ENCODE assay signal across 15 cellular contexts in genomic region chr18:80037300-80037699, GRCh38. TPM values are rescaled to one million over a fixed set of nuclear protein-coding genes. Genes with fewer than 3 reads are reported as not detected.
A peak's percentile ranks its signal among the peaks of the same experiment; 100 is the strongest.
DNase-seq lines count a peak whose midpoint lies in the region; ATAC-seq, FAIRE-seq and TF ChIP-seq lines count a peak whose summit lies in the region.
"Had no signal": no experiment of that assay in that cellular context is flagged by ENCODE, and none has a peak within 500 bp of the region (broad histone marks: within the 10 kb centered on the region; RNA-seq: fewer than 3 reads in every experiment).

No MANE protein-coding gene starts in this region.

- in situ Hi-C loops in GM12878 (cut with MboI) = loop anchor here (5.0 kb wide), 1 partner anchor 355 kb away; no protein-coding TSS in a partner anchor

- H3K9me3 Mint-ChIP-seq in CD4-positive, alpha-beta T cell = no peaks in the 10 kb centered on the region
- peaks cover 0 to 8% (median 0%) of the 10 kb centered on the region in 8 donors for H3K9me3 Mint-ChIP-seq in CD4-positive, alpha-beta memory T cell

- H3K4me3 ChIP-seq in A549 = no peak overlapping the region
- H3K4me3 ChIP-seq in HEK293 (ENCODE audit: low read depth, low read length) = no peak overlapping the region
- H3K4me3 ChIP-seq in GM12878 = no peak overlapping the region
- H3K4me3 ChIP-seq in CD4-positive, alpha-beta memory T cell (ENCODE audit: low read length in 2 of 2) = no peak overlapping the region
- H3K4me3 ChIP-seq: K562 had no signal

- FAIRE-seq in A549 (lab: Jason Lieb, UNC) = no peak
- no peak for FAIRE-seq in GM12878 (lab: Jason Lieb, UNC)
- FAIRE-seq: GM18507, K562 had no signal

- POLR2A ChIA-PET in A549 (lab: Yijun Ruan, JAX) (no interaction called here), HEK293 (lab: Yijun Ruan, JAX) (no interaction called here), GM12878 (lab: Charles Lee) (no interaction called here)
- POLR2A ChIA-PET in CD4-positive, alpha-beta T cell (lab: Charles Lee) = no interaction called here
- POLR2A ChIA-PET in CD4-positive, alpha-beta memory T cell (lab: Charles Lee; ENCODE audit: partially characterized antibody) = no interaction called here

- intact Hi-C loops in CD4-positive, alpha-beta T cell (cut with DNase I, micrococcal nuclease) = loop anchor here in 1 of 2 experiments (10.0 kb wide), 2 partner anchors 632 to 662 kb away; no protein-coding TSS in a partner anchor
- intact Hi-C loops in GM12878 (cut with micrococcal nuclease; ENCODE audit: unreplicated experiment) = no loop called here
- intact Hi-C loops in CD4-positive, alpha-beta memory T cell (cut with micrococcal nuclease) = no loop called here

- no peak overlapping the region for H3K9ac ChIP-seq in GM12878 (ENCODE audit: control insufficient read depth, insufficient read depth, low read length)

- CTCF ChIA-PET in A549 (lab: Yijun Ruan, JAX) (no interaction called here), HEK293 (lab: Yijun Ruan, JAX) (no interaction called here), GM12878 (lab: Yijun Ruan, JAX) (no interaction called here)
- CTCF ChIA-PET in CD4-positive, alpha-beta T cell (lab: Charles Lee) = no interaction called here
- CTCF ChIA-PET in CD4-positive, alpha-beta memory T cell (lab: Charles Lee; ENCODE audit: partially characterized antibody) = no interaction called here

- H4K20me1 ChIP-seq in GM12878 (ENCODE audit: control insufficient read depth, insufficient read depth) = no peaks in the 10 kb centered on the region

- H3K4me2 ChIP-seq in A549 (no peak overlapping the region), GM12878 (ENCODE audit: control insufficient read depth, insufficient read depth) (no peak overlapping the region)

- no peak overlapping the region for H3K27ac Mint-ChIP-seq in CD4-positive, alpha-beta T cell
- H3K27ac Mint-ChIP-seq in CD4-positive, alpha-beta memory T cell = peak overlapping the region in 1 of 7 donors; percentile 44

- SMC1A ChIA-PET in GM12878 (lab: Charles Lee; ENCODE audit: uncharacterized antibody, unreplicated experiment) = no interaction called here

- H2AFZ ChIP-seq in GM12878 (ENCODE audit: control insufficient read depth, low read depth, low read length) = no peak overlapping the region

- H3K36me3 Mint-ChIP-seq in CD4-positive, alpha-beta T cell (ENCODE audit: low read depth) = peaks cover 49% of the 10 kb centered on the region
- peaks cover 29 to 37% of the 10 kb centered on the region in 2 donors for H3K36me3 Mint-ChIP-seq in CD4-positive, alpha-beta memory T cell

- peaks cover 5% of the 10 kb centered on the region; the same call in 1 of the 3 replicates for H3K4me1 ChIP-seq in A549
- H3K4me1 ChIP-seq in HEK293 (ENCODE audit: control insufficient read depth, insufficient read depth, low read length) = peaks cover 9% of the 10 kb centered on the region; the same call in 1 of the 2 replicates
- H3K4me1 ChIP-seq in GM12878 (ENCODE audit: control insufficient read depth, insufficient read depth, low read length) = peaks cover 3% of the 10 kb centered on the region; the same call in 1 of the 2 replicates
- H3K4me1 ChIP-seq in CD4-positive, alpha-beta memory T cell (ENCODE audit: insufficient read depth, low read length) = peaks cover 18% of the 10 kb centered on the region

- 94% methylated on average over 12 of the region's 12 CpGs for WGBS in A549 (ENCODE audit: missing lambda C conversion rate)
- 99% methylated on average over 12 of the region's 12 CpGs for WGBS in GM12878 (ENCODE audit: insufficient coverage, insufficient replicate concordance, low lambda C conversion rate, missing lambda C conversion rate)

- RAD21 ChIA-PET in GM12878 (lab: Charles Lee; ENCODE audit: unreplicated experiment) = no interaction called here

- H3K79me2 ChIP-seq in GM12878 (ENCODE audit: control insufficient read depth, insufficient read depth, low read length) = peaks cover 16% of the 10 kb centered on the region

- H3K36me3 ChIP-seq in HEK293 (ENCODE audit: control insufficient read depth in 2 of 2, insufficient read depth in 1 of 2, low read length in 2 of 2) (peaks cover 10 to 21% of the 10 kb centered on the region in 2 experiments; a peak in 2 of 3 replicates), GM12878 (ENCODE audit: control insufficient read depth in 2 of 2, insufficient read depth in 2 of 2, low read length in 1 of 2) (peaks cover 0 to 5% of the 10 kb centered on the region in 2 experiments; a peak in 1 of 4 replicates)
- no peaks in the 10 kb centered on the region for H3K36me3 ChIP-seq in CD4-positive, alpha-beta memory T cell (ENCODE audit: insufficient read depth, low read length)

- no peaks in the 10 kb centered on the region for H3K27me3 Mint-ChIP-seq in CD4-positive, alpha-beta T cell
- no peaks in the 10 kb centered on the region for H3K27me3 Mint-ChIP-seq in CD4-positive, alpha-beta memory T cell

- BruUV-seq in GM12878 (replicated peaks; lab: Mats Ljungman, UMichigan) = no TSS peak

- no peak for TF ChIP-seq CTCF in A549 (IDR thresholded peaks at IDR 0.05)
- TF ChIP-seq CTCF in CD4-positive, alpha-beta T cell (IDR thresholded peaks at IDR 0.05) = no peak
- no peak for TF ChIP-seq CTCF in HEK293 (tag by site-specific recombination; IDR thresholded peaks at IDR 0.05)
- TF ChIP-seq CTCF in GM12878 (IDR thresholded peaks at IDR 0.05 in 2 of 3, conservative IDR thresholded peaks at IDR 0.05 in 1 of 3; ENCODE audit: control insufficient read depth in 2 of 3, extremely low read depth in 1 of 3, insufficient read depth in 1 of 3, low read depth in 3 of 3, low read length in 3 of 3) = no peak

- TF ChIP-seq EP300 in A549 (IDR thresholded peaks at IDR 0.05) (no peak), GM12878 (IDR thresholded peaks at IDR 0.05; ENCODE audit: borderline replicate concordance in 1 of 2, control insufficient read depth in 1 of 2, low read depth in 2 of 2, low read length in 2 of 2) (no peak)

- peaks cover 33% of the 10 kb centered on the region for H3K4me1 Mint-ChIP-seq in CD4-positive, alpha-beta T cell (ENCODE audit: low read depth)
- peaks cover 15 to 38% (median 26%) of the 10 kb centered on the region in 4 donors for H3K4me1 Mint-ChIP-seq in CD4-positive, alpha-beta memory T cell

- ATAC-seq in A549 = no peak
- no peak for ATAC-seq in CD4-positive, alpha-beta T cell (ENCODE audit: poor library complexity)
- ATAC-seq in GM12878 = no peak
- no peak for ATAC-seq in HG03520 (IDR thresholded peaks at IDR 0.05; ENCODE audit: unreplicated experiment)
- ATAC-seq: K562 had no signal

- H3K4me3 Mint-ChIP-seq in CD4-positive, alpha-beta T cell = peak overlapping the region; percentile 48
- no peak overlapping the region for H3K4me3 Mint-ChIP-seq in CD4-positive, alpha-beta memory T cell
- H3K4me3 Mint-ChIP-seq: CD14-positive monocyte had no signal

- no peaks in the 10 kb centered on the region for H3K27me3 ChIP-seq in CD4-positive, alpha-beta T cell (ENCODE audit: control insufficient read depth, insufficient read depth, low read length)
- H3K27me3 ChIP-seq in GM12878 (replicated peaks in 1 of 2; ENCODE audit: control insufficient read depth in 2 of 2, insufficient read depth in 2 of 2, low read length in 1 of 2) = no peaks in the 10 kb centered on the region
- no peaks in the 10 kb centered on the region for H3K27me3 ChIP-seq in CD4-positive, alpha-beta memory T cell (ENCODE audit: insufficient read depth, low read length)

- DNase-seq in A549 (ENCODE audit: low read depth in 1 of 2, low spot score in 1 of 2) (no peak), GM12878 (ENCODE audit: low read depth, low spot score) (no peak), ecto neural progenitor cell (ENCODE audit: low spot score) (no peak), ureter (ENCODE audit: low spot score) (no peak)
- no peak for DNase-seq in CD4-positive, alpha-beta T cell
- DNase-seq in CD4-positive, alpha-beta memory T cell = no peak
- DNase-seq: DMS153, DND-41, H7, Karpas-422 had no signal

- TF ChIP-seq RAD21 in A549 (conservative IDR thresholded peaks at IDR 0.05 in 1 of 2, IDR thresholded peaks at IDR 0.05 in 1 of 2) = no peak
- no peak for TF ChIP-seq RAD21 in GM12878 (IDR thresholded peaks at IDR 0.05; ENCODE audit: insufficient read depth, low read depth, low read length)

- TF ChIP-seq POLR2A in A549 (IDR thresholded peaks at IDR 0.05; ENCODE audit: low read length) (no peak), GM12878 (IDR thresholded peaks at IDR 0.05; ENCODE audit: low read depth, low read length) (no peak)

- no peak overlapping the region for H3K27ac ChIP-seq in A549
- no peak overlapping the region for H3K27ac ChIP-seq in CD4-positive, alpha-beta T cell (ENCODE audit: low read depth, low read length)
- no peak overlapping the region for H3K27ac ChIP-seq in HEK293 (ENCODE audit: extremely low read depth, low read depth, low read length)
- H3K27ac ChIP-seq in GM12878 (ENCODE audit: control insufficient read depth, insufficient read depth) = no peak overlapping the region
- no peak overlapping the region for H3K27ac ChIP-seq in CD4-positive, alpha-beta memory T cell (ENCODE audit: low read depth, low read length)

- no peaks in the 10 kb centered on the region for H3K9me3 ChIP-seq in A549
- no peaks in the 10 kb centered on the region for H3K9me3 ChIP-seq in CD4-positive, alpha-beta T cell (ENCODE audit: control insufficient read depth, low read length)
- no peaks in the 10 kb centered on the region for H3K9me3 ChIP-seq in HEK293 (ENCODE audit: control insufficient read depth, insufficient read depth, low read depth, low read length)
- H3K9me3 ChIP-seq in GM12878 (replicated peaks; ENCODE audit: control insufficient read depth, insufficient read depth, low read length) = no peaks in the 10 kb centered on the region
- H3K9me3 ChIP-seq in CD4-positive, alpha-beta memory T cell (ENCODE audit: control insufficient read depth in 1 of 2, low read length in 2 of 2) = no peaks in the 10 kb centered on the region

RNA-seq across cellular contexts. Expression of gene RBFA, which starts 3.1 kb away (rescaled TPM):
- polyA plus RNA-seq in A549 (2011; rRNA removed) (38.6 and 43.6 TPM in 2 replicates), A549 (2017; fragmentation: RNase III; extraction: RNeasy Plus Mini Kit Qiagen cat#74134 plus additional on column Dnase treatment) (34.2 to 34.4 TPM (median 34.3 TPM) in 3 replicates), GM12878 (2011; rRNA removed) (25.5 and 37.0 TPM in 2 replicates), GM12878 (2014; fragmentation: Illumina TruSeq; extraction: Trizol) (25.7 and 39.1 TPM in 2 replicates), GM12878 (2014; fragmentation: Nextera tagmentation; extraction: Ambion mirVana) (1 to 10 TPM; 7.2 to 9.1 TPM), GM12878 (2014; rRNA removed) (44.8 and 47.4 TPM in 2 replicates), GM12878 (2016; fragmentation: Nextera tagmentation; extraction: Ambion mirVana) (10 to 100 TPM; 37.2 to 38.3 TPM)
- polyA plus RNA-seq in A549 (2012; cell fraction: cytosol; rRNA removed) = 56.2 and 62.2 TPM in 2 replicates
- 33.3 and 38.9 TPM in 2 replicates for polyA plus RNA-seq in A549 (2012; cell fraction: nucleus; rRNA removed)
- 27.3 and 30.2 TPM in 2 replicates for polyA minus RNA-seq in A549 (2011; rRNA and poly(A)+ RNA removed)
- 10 to 100 TPM; 11.2 to 12.3 TPM for total RNA-seq in CD4-positive, alpha-beta T cell
- total RNA-seq in GM12878 (2013; cell fraction: nucleolus; rRNA removed) = 72.0 and 72.3 TPM in 2 replicates
- total RNA-seq in GM12878 (2014; rRNA removed) (56.0 and 59.3 TPM in 2 replicates), GM12878 (2014; rRNA removed; fragmentation: Illumina TruSeq; extraction: Trizol) (33.3 and 36.8 TPM in 2 replicates), GM12878 (2021) (38.7 and 41.2 TPM in 2 replicates), ureter (35.7 TPM)
- polyA plus RNA-seq in GM12878 (2011; ENCODE audit: low read depth) = 22.8 TPM
- polyA plus RNA-seq in GM12878 (2011; cell fraction: cytosol; rRNA removed) = 34.9 TPM in 2 replicates
- 46.3 and 49.5 TPM in 2 replicates for polyA plus RNA-seq in GM12878 (2011; cell fraction: nucleus; rRNA removed)
- 24.1 and 28.4 TPM in 2 replicates for polyA plus RNA-seq in GM12878 (2012)
- 21.6 and 25.1 TPM in 2 replicates for polyA minus RNA-seq in GM12878 (2011; rRNA and poly(A)+ RNA removed)
- polyA minus RNA-seq in GM12878 (2011; cell fraction: cytosol; rRNA and poly(A)+ RNA removed) = 7.3 and 8.6 TPM in 2 replicates
- 26.8 and 44.3 TPM in 2 replicates for polyA minus RNA-seq in GM12878 (2011; cell fraction: nucleus; rRNA and poly(A)+ RNA removed)
- 10 to 100 TPM; 14.5 to 14.9 TPM for total RNA-seq in CD4-positive, alpha-beta memory T cell
- 1 to 10 TPM; 8.8 to 9.4 TPM for polyA plus RNA-seq in CD4-positive, alpha-beta memory T cell

RNA-seq across cellular contexts. Expression of gene TXNL4A, which starts 48.9 kb away (rescaled TPM):
- polyA plus RNA-seq in A549 (2011; rRNA removed) (97.6 and 139 TPM in 2 replicates), A549 (2017; fragmentation: RNase III; extraction: RNeasy Plus Mini Kit Qiagen cat#74134 plus additional on column Dnase treatment) (94.4 to 113 TPM (median 99.6 TPM) in 3 replicates), GM12878 (2011; rRNA removed) (172 and 173 TPM in 2 replicates), GM12878 (2014; fragmentation: Illumina TruSeq; extraction: Trizol) (18.0 and 62.9 TPM in 2 replicates), GM12878 (2014; fragmentation: Nextera tagmentation; extraction: Ambion mirVana) (100 to 1,000 TPM in 1 of 2 experiments, 10 to 100 TPM in 1; 38.4 to 132 TPM), GM12878 (2014; rRNA removed) (125 and 127 TPM in 2 replicates), GM12878 (2016; fragmentation: Nextera tagmentation; extraction: Ambion mirVana) (100 to 1,000 TPM; 307 to 329 TPM)
- 126 and 150 TPM in 2 replicates for polyA plus RNA-seq in A549 (2012; cell fraction: cytosol; rRNA removed)
- polyA plus RNA-seq in A549 (2012; cell fraction: nucleus; rRNA removed) = 49.5 and 63.6 TPM in 2 replicates
- 44.4 and 47.7 TPM in 2 replicates for polyA minus RNA-seq in A549 (2011; rRNA and poly(A)+ RNA removed)
- total RNA-seq in CD4-positive, alpha-beta T cell = 10 to 100 TPM; 55.0 to 55.7 TPM
- total RNA-seq in GM12878 (2013; cell fraction: nucleolus; rRNA removed) = 27.3 and 27.9 TPM in 2 replicates
- total RNA-seq in GM12878 (2014; rRNA removed) (84.5 and 91.4 TPM in 2 replicates), GM12878 (2014; rRNA removed; fragmentation: Illumina TruSeq; extraction: Trizol) (111 and 122 TPM in 2 replicates), GM12878 (2021) (178 and 181 TPM in 2 replicates), ureter (82.1 TPM)
- polyA plus RNA-seq in GM12878 (2011; ENCODE audit: low read depth) = 87.5 TPM
- 148 and 157 TPM in 2 replicates for polyA plus RNA-seq in GM12878 (2011; cell fraction: cytosol; rRNA removed)
- polyA plus RNA-seq in GM12878 (2011; cell fraction: nucleus; rRNA removed) = 64.9 and 77.2 TPM in 2 replicates
- 106 and 119 TPM in 2 replicates for polyA plus RNA-seq in GM12878 (2012)
- polyA minus RNA-seq in GM12878 (2011; rRNA and poly(A)+ RNA removed) = 45.5 and 46.6 TPM in 2 replicates
- 39.2 and 40.8 TPM in 2 replicates for polyA minus RNA-seq in GM12878 (2011; cell fraction: cytosol; rRNA and poly(A)+ RNA removed)
- 9.4 and 17.8 TPM in 2 replicates for polyA minus RNA-seq in GM12878 (2011; cell fraction: nucleus; rRNA and poly(A)+ RNA removed)
- total RNA-seq in CD4-positive, alpha-beta memory T cell = 10 to 100 TPM; 72.6 to 76.1 TPM
- polyA plus RNA-seq in CD4-positive, alpha-beta memory T cell = 100 to 1,000 TPM; 213 to 224 TPM
